ENCODE assay signal across 8 cellular contexts in the genomic region with DNA sequence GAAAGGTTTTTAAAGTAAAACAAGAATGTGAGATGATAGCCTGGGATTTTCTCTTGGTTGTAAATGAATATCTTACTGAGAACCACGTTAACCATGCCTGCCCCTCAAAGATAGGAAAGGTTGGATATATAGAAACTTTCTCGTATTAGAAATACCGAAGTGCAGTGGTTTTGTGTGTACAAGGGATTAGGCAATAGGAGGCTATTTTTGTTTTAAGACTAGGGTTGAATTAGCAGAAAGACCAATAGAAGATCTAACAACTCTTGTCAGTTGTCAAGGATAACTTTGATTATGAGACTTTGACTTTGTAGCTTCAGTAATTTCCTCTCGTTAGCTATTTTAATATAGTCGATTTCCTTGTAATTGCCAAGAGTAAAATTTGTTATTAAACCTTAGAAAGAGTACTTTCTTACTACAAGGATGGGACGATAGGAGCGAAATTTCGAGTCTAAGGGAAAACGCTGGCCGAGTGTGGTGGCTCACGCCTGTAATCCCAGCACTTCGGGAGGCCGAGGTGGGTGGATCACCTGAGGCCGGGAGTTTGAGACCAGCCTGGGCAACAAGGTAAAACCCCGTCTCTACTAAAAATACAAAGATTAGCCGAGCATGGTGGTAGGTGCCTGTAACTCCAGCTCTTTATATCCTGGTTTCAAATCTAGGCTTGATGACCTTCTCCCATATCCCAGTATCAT. TPM values are rescaled to one million over a fixed set of nuclear protein-coding genes. Genes with fewer than 3 reads are reported as not detected.
DNase-seq lines count a peak whose midpoint lies in the region; ATAC-seq and TF ChIP-seq lines count a peak whose summit lies in the region.

No MANE protein-coding gene starts in this region.

- ATAC-seq in Right ventricle myocardium superior (ENCODE audit: poor library complexity) = no peak

- intact Hi-C loops in Right ventricle myocardium superior (cut with DNase I) = loop anchor here (10.0 kb wide), 1 partner anchor 52 kb away; no protein-coding TSS in a partner anchor

- H3K36me3 ChIP-seq in right atrium auricular region = no peaks in the 10 kb centered on the region
- H3K36me3 ChIP-seq in iPS-18a (ENCODE audit: control insufficient read depth, low read depth, low read length) = no peaks in the 10 kb centered on the region

- no peaks in the 10 kb centered on the region for H3K9me3 ChIP-seq in right atrium auricular region
- no peaks in the 10 kb centered on the region for H3K9me3 ChIP-seq in iPS-18a (ENCODE audit: control insufficient read depth, low read depth, low read length)

- peak overlapping the region; percentile 50 to 91 for H3K4me3 ChIP-seq in right atrium auricular region
- H3K4me3 ChIP-seq in WI38 (ENCODE audit: low read depth, low read length) = peak overlapping the region; percentile 97
- peak overlapping the region; percentile 96 for H3K4me3 ChIP-seq in iPS-18a (ENCODE audit: low read length)

- no peaks in the 10 kb centered on the region for H3K27me3 ChIP-seq in right atrium auricular region
- H3K27me3 ChIP-seq in iPS-18a (ENCODE audit: control insufficient read depth, insufficient read depth, low read length) = no peaks in the 10 kb centered on the region

- TF ChIP-seq CTCF in right atrium auricular region (IDR thresholded peaks at IDR 0.05) (no peak), WI38 (IDR thresholded peaks at IDR 0.05; ENCODE audit: low read depth, low read length) (no peak)

- peak overlapping the region; percentile 94 to 98 for H3K27ac ChIP-seq in right atrium auricular region
- no peak overlapping the region for H3K27ac ChIP-seq in iPS-18a (ENCODE audit: low read length)
- peak overlapping the region; percentile 85 for H3K27ac ChIP-seq in temporal lobe (ENCODE audit: low read depth, low read length)

- H3K9ac ChIP-seq in iPS-18a (ENCODE audit: low read length) = peak overlapping the region; percentile 55

- DNase-seq in right atrium auricular region (ENCODE audit: low spot score) = no peak
- no peak for DNase-seq in Right ventricle myocardium superior
- DNase-seq in AG08396 (ENCODE audit: low spot score) = no peak
- no peak for DNase-seq in epidermal melanocyte (ENCODE audit: insufficient read length, low spot score)
- DNase-seq in GM19240 (ENCODE audit: insufficient read length, low spot score) = no peak

- H3K4me1 ChIP-seq in right atrium auricular region (peaks cover 0 to 36% of the 10 kb centered on the region in 2 donors), iPS-18a (ENCODE audit: control insufficient read depth, low read depth, low read length) (peaks cover 11% of the 10 kb centered on the region)

RNA-seq across cellular contexts. Expression of gene POLK, which starts 0.8 kb away (rescaled TPM):
- total RNA-seq in right atrium auricular region = 10 to 100 TPM; 19.1 to 21.1 TPM
- 20.6 TPM for total RNA-seq in Right ventricle myocardium superior
- 43.3 TPM for total RNA-seq in temporal lobe

RNA-seq across cellular contexts. Expression of gene CERT1, which starts 1.1 kb away (rescaled TPM):
- total RNA-seq in right atrium auricular region = 10 to 100 TPM; 12.3 to 12.6 TPM
- 32.1 TPM for total RNA-seq in Right ventricle myocardium superior
- 46.2 TPM for total RNA-seq in temporal lobe
